In genomic region chr1:151069103-151069486, GRCh38 we compare ENCODE assay signal across 10 cellular contexts. TPM values are rescaled to one million over a fixed set of nuclear protein-coding genes. Genes with fewer than 3 reads are reported as not detected.
DNase-seq lines count a peak whose midpoint lies in the region; ATAC-seq, FAIRE-seq and TF ChIP-seq lines count a peak whose summit lies in the region.
"Had no signal": no experiment of that assay in that cellular context is flagged by ENCODE, and none has a peak within 500 bp of the region (broad histone marks: within the 10 kb centered on the region; RNA-seq: fewer than 3 reads in every experiment).

No MANE protein-coding gene starts in this region.

- H3K4me1 Mint-ChIP-seq in Calu3 (ENCODE audit: low read depth, unreplicated experiment) (peaks cover 7% of the 10 kb centered on the region), naive B cell (peaks cover 4 to 29% (median 16%) of the 10 kb centered on the region in 3 donors)
- peaks cover 12% of the 10 kb centered on the region for H3K4me1 Mint-ChIP-seq in activated T-helper 2 cell treated with anti-CD3 and anti-CD28 coated beads, Interferon-gamma antibody, Interleukin-2, Interleukin-4, amounts not matched to agents 10 μg/mL and 5 μg/mL and 100 μg/mL, durations not matched to agents 14 hours and 24 hours and 36 hours (ENCODE audit: low read depth)

- POLR2A ChIA-PET in A549 (lab: Yijun Ruan, JAX), result no interaction called here

- H3K36me3 Mint-ChIP-seq in Calu3 (ENCODE audit: insufficient read depth, unreplicated experiment), result peaks cover 24% of the 10 kb centered on the region
- peaks cover 20% of the 10 kb centered on the region for H3K36me3 Mint-ChIP-seq in activated T-helper 2 cell treated with anti-CD3 and anti-CD28 coated beads, Interferon-gamma antibody, Interleukin-2, Interleukin-4, amounts not matched to agents 10 μg/mL and 5 μg/mL and 100 μg/mL, durations not matched to agents 14 hours and 24 hours and 36 hours (ENCODE audit: low read depth)
- peaks cover 0 to 8% of the 10 kb centered on the region in 2 donors for H3K36me3 Mint-ChIP-seq in naive B cell

- H3K4me2 ChIP-seq in A549, result peak overlapping the region; percentile 84

- DNase-seq in A549 (ENCODE audit: low read depth in 1 of 2, low spot score in 1 of 2) (no peak), Calu3 (no peak), naive B cell (no peak), NCI-H146 treated with DMSO at 0.1 percent for 48 hours (lab: John Stamatoyannopoulos, UW; ENCODE audit: unreplicated experiment) (no peak), superior temporal gyrus (ENCODE audit: extremely low spot score) (no peak)
- no peak for DNase-seq in activated T-helper 2 cell treated with anti-CD3 and anti-CD28 coated beads, Interferon-gamma antibody, Interleukin-2, Interleukin-4, amounts not matched to agents 10 μg/mL and 5 μg/mL and 100 μg/mL, durations not matched to agents 14 hours and 24 hours and 36 hours (ENCODE audit: low spot score)
- DNase-seq: NCI-H2029 treated with DMSO at 0.1 percent for 48 hours had no signal

- CTCF ChIA-PET in A549 (lab: Yijun Ruan, JAX) (interaction anchor here (1.2 kb wide), 1 partner anchor 10 kb away, joined by 5 read pairs; the partner anchor contains the start of gene CDC42SE1), Calu3 (lab: Charles Lee) (no interaction called here)

- H3K9me3 ChIP-seq in A549, result no peaks in the 10 kb centered on the region

- no peaks in the 10 kb centered on the region for H3K9me3 Mint-ChIP-seq in Calu3 (ENCODE audit: low read depth, unreplicated experiment)
- H3K9me3 Mint-ChIP-seq in activated T-helper 2 cell treated with anti-CD3 and anti-CD28 coated beads, Interferon-gamma antibody, Interleukin-2, Interleukin-4, amounts not matched to agents 10 μg/mL and 5 μg/mL and 100 μg/mL, durations not matched to agents 14 hours and 24 hours and 36 hours, result no peaks in the 10 kb centered on the region
- H3K9me3 Mint-ChIP-seq in naive B cell, result no peaks in the 10 kb centered on the region

- no peak for TF ChIP-seq CTCF in A549 (IDR thresholded peaks at IDR 0.05)
- no peak for TF ChIP-seq CTCF in Calu3 (IDR thresholded peaks at IDR 0.05; ENCODE audit: unreplicated experiment)

- no peak for FAIRE-seq in A549 (lab: Jason Lieb, UNC)

- WGBS in A549 (ENCODE audit: missing lambda C conversion rate), result 83% methylated on average over 5 of the region's 5 CpGs

- no TSS peak for BruUV-seq in Calu3 (replicated peaks; lab: Mats Ljungman, UMichigan)

- peaks cover 25% of the 10 kb centered on the region for H3K4me1 ChIP-seq in A549

- H3K27me3 Mint-ChIP-seq in Calu3 (ENCODE audit: unreplicated experiment), result no peaks in the 10 kb centered on the region
- H3K27me3 Mint-ChIP-seq in activated T-helper 2 cell treated with anti-CD3 and anti-CD28 coated beads, Interferon-gamma antibody, Interleukin-2, Interleukin-4, amounts not matched to agents 10 μg/mL and 5 μg/mL and 100 μg/mL, durations not matched to agents 14 hours and 24 hours and 36 hours (ENCODE audit: low read depth), result no peaks in the 10 kb centered on the region
- H3K27me3 Mint-ChIP-seq in naive B cell, result no peaks in the 10 kb centered on the region

- ATAC-seq in A549 (no peak), naive B cell (ENCODE audit: low read depth in 2 of 2) (no peak), HG03520 (IDR thresholded peaks at IDR 0.05; ENCODE audit: unreplicated experiment) (no peak), HG02885 (IDR thresholded peaks at IDR 0.05; ENCODE audit: poor library complexity, unreplicated experiment) (no peak)

- TF ChIP-seq EP300 in A549 (IDR thresholded peaks at IDR 0.05), result no peak

- H3K4me3 Mint-ChIP-seq in Calu3 (ENCODE audit: low read depth, unreplicated experiment), result peak overlapping the region; percentile 8
- peak overlapping the region; percentile 100 for H3K4me3 Mint-ChIP-seq in activated T-helper 2 cell treated with anti-CD3 and anti-CD28 coated beads, Interferon-gamma antibody, Interleukin-2, Interleukin-4, amounts not matched to agents 10 μg/mL and 5 μg/mL and 100 μg/mL, durations not matched to agents 14 hours and 24 hours and 36 hours (ENCODE audit: low read depth)
- peak overlapping the region; percentile 96 to 100 (median 99) for H3K4me3 Mint-ChIP-seq in naive B cell

- intact Hi-C loops in Calu3 (cut with micrococcal nuclease; ENCODE audit: unreplicated experiment), result no loop called here
- intact Hi-C loops in activated T-helper 2 cell treated with anti-CD3 and anti-CD28 coated beads, Interferon-gamma antibody, Interleukin-2, Interleukin-4, amounts not matched to agents 10 μg/mL and 5 μg/mL and 100 μg/mL, durations not matched to agents 14 hours and 24 hours and 36 hours (cut with micrococcal nuclease), result loop anchor here (10.0 kb wide), 1 partner anchor 954 kb away; no protein-coding TSS in a partner anchor

- no peak for TF ChIP-seq RAD21 in A549 (conservative IDR thresholded peaks at IDR 0.05 in 1 of 2, IDR thresholded peaks at IDR 0.05 in 1 of 2)

- H3K4me3 ChIP-seq in A549, result no peak overlapping the region
- H3K4me3 ChIP-seq: lung had no signal

- peak overlapping the region; percentile 94 to 99; a peak in 4 of 6 replicates for H3K27ac ChIP-seq in A549

- TF ChIP-seq POLR2A in A549 (IDR thresholded peaks at IDR 0.05; ENCODE audit: low read length), result no peak

- H3K27ac Mint-ChIP-seq in Calu3 (ENCODE audit: unreplicated experiment) (no peak overlapping the region), naive B cell (peak overlapping the region in 5 of 6 donors; percentile 51 to 99 (median 86))
- H3K27ac Mint-ChIP-seq in activated T-helper 2 cell treated with anti-CD3 and anti-CD28 coated beads, Interferon-gamma antibody, Interleukin-2, Interleukin-4, amounts not matched to agents 10 μg/mL and 5 μg/mL and 100 μg/mL, durations not matched to agents 14 hours and 24 hours and 36 hours, result peak overlapping the region; percentile 21

RNA-seq across cellular contexts. Expression of gene GABPB2, which starts 1.5 kb away (rescaled TPM):
- polyA plus RNA-seq in A549 (2011; rRNA removed) (9.9 and 10.8 TPM in 2 replicates), A549 (2017; fragmentation: RNase III; extraction: RNeasy Plus Mini Kit Qiagen cat#74134 plus additional on column Dnase treatment) (2.4 to 3.9 TPM (median 3.3 TPM) in 3 replicates), naive B cell (ENCODE audit: low read depth in 6 of 6) (1 to 10 TPM; 2.4 to 9.2 (median 4.8) TPM)
- polyA plus RNA-seq in A549 (2012; cell fraction: cytosol; rRNA removed), result 3.9 and 4.6 TPM in 2 replicates
- polyA plus RNA-seq in A549 (2012; cell fraction: nucleus; rRNA removed), result 2.6 and 3.3 TPM in 2 replicates
- 15.9 and 18.0 TPM in 2 replicates for polyA minus RNA-seq in A549 (2011; rRNA and poly(A)+ RNA removed)
- 10.9 and 13.6 TPM in 2 replicates for total RNA-seq in Calu3 (2022)
- 14.4 and 15.9 TPM in 2 replicates for total RNA-seq in activated T-helper 2 cell treated with anti-CD3 and anti-CD28 coated beads, Interferon-gamma antibody, Interleukin-2, Interleukin-4, amounts not matched to agents 10 μg/mL and 5 μg/mL and 100 μg/mL, durations not matched to agents 14 hours and 24 hours and 36 hours

RNA-seq across cellular contexts. Expression of gene MLLT11, which starts 8.9 kb away (rescaled TPM):
- polyA plus RNA-seq in A549 (2011; rRNA removed) (33.7 and 35.3 TPM in 2 replicates), A549 (2017; fragmentation: RNase III; extraction: RNeasy Plus Mini Kit Qiagen cat#74134 plus additional on column Dnase treatment) (26.0 to 28.2 TPM (median 26.5 TPM) in 3 replicates), naive B cell (ENCODE audit: low read depth in 6 of 6) (1 to 10 TPM in 5 of 6 donors, under 1 TPM in 1; 0.82 to 3.1 (median 2.5) TPM)
- polyA plus RNA-seq in A549 (2012; cell fraction: cytosol; rRNA removed), result 16.3 and 18.3 TPM in 2 replicates
- 5.2 and 8.3 TPM in 2 replicates for polyA plus RNA-seq in A549 (2012; cell fraction: nucleus; rRNA removed)
- 9.5 and 11.8 TPM in 2 replicates for polyA minus RNA-seq in A549 (2011; rRNA and poly(A)+ RNA removed)
- 1.5 and 2.1 TPM in 2 replicates for total RNA-seq in Calu3 (2022)
- 3.7 and 3.8 TPM in 2 replicates for total RNA-seq in activated T-helper 2 cell treated with anti-CD3 and anti-CD28 coated beads, Interferon-gamma antibody, Interleukin-2, Interleukin-4, amounts not matched to agents 10 μg/mL and 5 μg/mL and 100 μg/mL, durations not matched to agents 14 hours and 24 hours and 36 hours

RNA-seq across cellular contexts. Expression of gene CDC42SE1, which starts 9.7 kb away (rescaled TPM):
- polyA plus RNA-seq in A549 (2011; rRNA removed) (78.1 and 83.1 TPM in 2 replicates), A549 (2017; fragmentation: RNase III; extraction: RNeasy Plus Mini Kit Qiagen cat#74134 plus additional on column Dnase treatment) (50.6 to 54.7 TPM (median 52.0 TPM) in 3 replicates), naive B cell (ENCODE audit: low read depth in 6 of 6) (100 to 1,000 TPM in 5 of 6 donors, 10 to 100 TPM in 1; 98.9 to 152 (median 119) TPM)
- 26.2 and 30.5 TPM in 2 replicates for polyA plus RNA-seq in A549 (2012; cell fraction: cytosol; rRNA removed)
- 25.4 and 35.1 TPM in 2 replicates for polyA plus RNA-seq in A549 (2012; cell fraction: nucleus; rRNA removed)
- polyA minus RNA-seq in A549 (2011; rRNA and poly(A)+ RNA removed), result 68.8 and 71.3 TPM in 2 replicates
- total RNA-seq in Calu3 (2022), result 103 and 110 TPM in 2 replicates
- total RNA-seq in activated T-helper 2 cell treated with anti-CD3 and anti-CD28 coated beads, Interferon-gamma antibody, Interleukin-2, Interleukin-4, amounts not matched to agents 10 μg/mL and 5 μg/mL and 100 μg/mL, durations not matched to agents 14 hours and 24 hours and 36 hours, result 176 TPM in 2 replicates

RNA-seq across cellular contexts. Expression of gene C1orf56, which starts 21.5 kb away (rescaled TPM):
- polyA plus RNA-seq in A549 (2011; rRNA removed) (2.9 and 3.3 TPM in 2 replicates), A549 (2017; fragmentation: RNase III; extraction: RNeasy Plus Mini Kit Qiagen cat#74134 plus additional on column Dnase treatment) (5.1 to 6.8 TPM (median 6.6 TPM) in 3 replicates), naive B cell (ENCODE audit: low read depth in 6 of 6) (10 to 100 TPM in 1 of 6 donors, 1 to 10 TPM in 5; 1.3 to 10.7 (median 8.2) TPM)
- 4.2 and 6.6 TPM in 2 replicates for polyA plus RNA-seq in A549 (2012; cell fraction: cytosol; rRNA removed)
- polyA plus RNA-seq in A549 (2012; cell fraction: nucleus; rRNA removed), result 3.6 and 5.0 TPM in 2 replicates
- 4.3 and 4.5 TPM in 2 replicates for polyA minus RNA-seq in A549 (2011; rRNA and poly(A)+ RNA removed)
- 8.5 and 9.5 TPM in 2 replicates for total RNA-seq in Calu3 (2022)
- 2.0 and 2.2 TPM in 2 replicates for total RNA-seq in activated T-helper 2 cell treated with anti-CD3 and anti-CD28 coated beads, Interferon-gamma antibody, Interleukin-2, Interleukin-4, amounts not matched to agents 10 μg/mL and 5 μg/mL and 100 μg/mL, durations not matched to agents 14 hours and 24 hours and 36 hours

RNA-seq across cellular contexts. Expression of gene BNIPL, which starts 32.7 kb away (rescaled TPM):
- polyA plus RNA-seq in A549 (2011; rRNA removed) (0.30 and 0.38 TPM in 2 replicates), A549 (2017; fragmentation: RNase III; extraction: RNeasy Plus Mini Kit Qiagen cat#74134 plus additional on column Dnase treatment) (0.22 to 0.51 TPM (median 0.28 TPM) in 3 replicates), naive B cell (ENCODE audit: low read depth in 6 of 6) (under 1 TPM in 1 of 6 donors, not detected in 5; 0.19 TPM)
- 0.12 and 0.17 TPM in 2 replicates for polyA plus RNA-seq in A549 (2012; cell fraction: cytosol; rRNA removed)
- 0.47 and 0.78 TPM in 2 replicates for polyA plus RNA-seq in A549 (2012; cell fraction: nucleus; rRNA removed)
- 0.21 and 0.24 TPM in 2 replicates for polyA minus RNA-seq in A549 (2011; rRNA and poly(A)+ RNA removed)
- 1.2 and 2.4 TPM in 2 replicates for total RNA-seq in Calu3 (2022)
- 1.5 TPM in 2 replicates for total RNA-seq in activated T-helper 2 cell treated with anti-CD3 and anti-CD28 coated beads, Interferon-gamma antibody, Interleukin-2, Interleukin-4, amounts not matched to agents 10 μg/mL and 5 μg/mL and 100 μg/mL, durations not matched to agents 14 hours and 24 hours and 36 hours

Comparison
In these comparisons a context has a peak if more than half of its experiments do, and no peak if none do; other contexts are left out.
1. H3K4me3 Mint-ChIP-seq: peak in every context shown above with its lines; median percentile 100 in activated T-helper 2 cell treated with anti-CD3 and anti-CD28 coated beads, Interferon-gamma antibody, Interleukin-2, Interleukin-4, amounts not matched to agents 10 μg/mL and 5 μg/mL and 100 μg/mL, durations not matched to agents 14 hours and 24 hours and 36 hours; 99 in naive B cell; 8 in Calu3.